In the genomic region with DNA sequence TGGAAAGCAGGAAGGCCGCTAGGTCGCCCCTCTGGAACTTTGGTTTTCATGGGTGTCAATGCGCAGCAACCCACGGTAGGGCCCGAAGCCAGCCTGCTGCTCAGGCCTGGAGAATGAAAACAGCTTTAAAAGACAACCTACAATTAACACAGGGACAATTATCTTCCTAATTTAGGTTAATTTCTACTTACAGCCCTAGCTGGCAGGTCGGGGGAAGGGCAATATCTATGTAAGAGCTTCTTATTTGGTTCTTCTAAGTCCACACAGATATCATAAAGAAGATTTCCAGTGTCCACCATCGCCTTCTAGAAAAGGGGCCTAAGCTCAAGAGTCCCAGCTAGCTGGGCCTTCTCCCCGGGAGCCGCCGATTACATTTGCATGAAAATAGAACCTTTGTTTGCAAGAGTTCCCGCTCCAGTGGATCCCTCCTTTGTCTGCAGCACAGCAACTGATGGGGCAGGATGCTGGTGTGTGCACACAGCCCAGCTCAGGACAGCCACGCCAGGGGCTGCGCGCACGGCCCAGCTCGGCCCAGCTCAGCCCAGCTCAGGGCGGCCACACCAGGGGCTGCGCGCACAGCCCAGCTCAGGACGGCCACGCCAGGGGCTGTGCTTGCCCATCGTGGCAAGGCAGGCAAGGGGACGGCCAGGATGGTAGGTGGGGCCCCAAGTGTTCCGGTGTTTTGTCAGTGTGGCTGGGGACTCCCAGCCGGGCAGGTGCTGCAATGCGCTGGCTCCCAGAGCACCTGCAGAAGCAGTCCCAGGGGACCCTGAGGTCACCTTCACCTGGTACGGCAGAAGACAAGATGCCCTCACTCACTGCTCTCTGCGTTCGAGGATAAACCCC, we compare ENCODE assay signal across 10 cellular contexts.
DNase-seq lines count a peak whose midpoint lies in the region; FAIRE-seq and TF ChIP-seq lines count a peak whose summit lies in the region.
"Had no signal": no experiment of that assay in that cellular context is flagged by ENCODE, and none has a peak within 500 bp of the region (broad histone marks: within the 10 kb centered on the region; RNA-seq: fewer than 3 reads in every experiment).

No MANE protein-coding gene starts in this region.

- H3K27me3 Mint-ChIP-seq in activated CD4-positive, alpha-beta T cell treated with anti-CD3 and anti-CD28 coated beads, Interleukin-2, amount 10 ng/mL, durations not matched to agents 7 days and 5 days: no peaks in the 10 kb centered on the region

- no peak for TF ChIP-seq EP300 in transverse colon (IDR thresholded peaks at IDR 0.05; ENCODE audit: low read depth)

- H3K4me1 ChIP-seq in transverse colon: peaks cover 33 to 91% (median 77%) of the 10 kb centered on the region in 4 donors
- peaks cover 15 to 22% of the 10 kb centered on the region in 2 donors for H3K4me1 ChIP-seq in kidney (ENCODE audit: control insufficient read depth in 1 of 2, insufficient read depth in 1 of 2, low read depth in 1 of 2, low read length in 2 of 2)

- H3K4me3 Mint-ChIP-seq in activated CD4-positive, alpha-beta T cell treated with anti-CD3 and anti-CD28 coated beads, Interleukin-2, amount 10 ng/mL, durations not matched to agents 7 days and 5 days: no peak overlapping the region
- H3K4me3 Mint-ChIP-seq: T-helper 1 cell treated with Interleukin-12 subunit alpha and Interleukin-12 subunit beta and Interleukin-4 antibody, amounts not matched to agents 30 μg/mL and 1 μg/mL, for 36 hours had no signal

- CTCF ChIA-PET in activated CD4-positive, alpha-beta T cell treated with anti-CD3 and anti-CD28 coated beads, Interleukin-2, amount 10 ng/mL, durations not matched to agents 7 days and 5 days (lab: Charles Lee): interaction anchor here (0.8 kb wide), 1 partner anchor 8 kb away, joined by 3 read pairs; no protein-coding TSS in a partner anchor

- no peaks in the 10 kb centered on the region for H3K9me3 Mint-ChIP-seq in activated CD4-positive, alpha-beta T cell treated with anti-CD3 and anti-CD28 coated beads, Interleukin-2, amount 10 ng/mL, durations not matched to agents 7 days and 5 days
- H3K9me3 Mint-ChIP-seq: T-helper 1 cell treated with Interleukin-12 subunit alpha and Interleukin-12 subunit beta and Interleukin-4 antibody, amounts not matched to agents 30 μg/mL and 1 μg/mL, for 36 hours had no signal

- H3K4me3 ChIP-seq in transverse colon (no peak overlapping the region), kidney (ENCODE audit: low read length in 2 of 2) (no peak overlapping the region)

- intact Hi-C loops in transverse colon (cut with DNase I; ENCODE audit: low total_unique reads): no loop called here
- intact Hi-C loops in kidney (cut with DNase I): no loop called here

- no peak overlapping the region for H3K9ac ChIP-seq in kidney (ENCODE audit: low read length in 2 of 2)

- no peaks in the 10 kb centered on the region for H3K9me3 ChIP-seq in transverse colon
- H3K9me3 ChIP-seq in kidney (ENCODE audit: control insufficient read depth in 1 of 2, low read length in 2 of 2): no peaks in the 10 kb centered on the region

- in situ Hi-C loops in transverse colon (cut with MboI; ENCODE audit: low pct_ligation_motif_present in 1 of 4, low pct_unique_long_range_greater_than_20kb in 1 of 4, low sequenced_read_pairs in 3 of 4): no loop called here

- DNase-seq in activated CD4-positive, alpha-beta T cell treated with anti-CD3 and anti-CD28 coated beads, Interleukin-2, amount 10 ng/mL, durations not matched to agents 7 days and 5 days: no peak
- no peak for DNase-seq in activated CD4-positive, alpha-beta T cell treated with anti-CD3 and anti-CD28 coated beads, Interleukin-2, amount 50 U/mL, for 48 hours
- DNase-seq in ecto neural progenitor cell (ENCODE audit: low spot score): peak; percentile 84
- peak; percentile 85 for DNase-seq in mesenteric fat pad (ENCODE audit: low spot score)
- peak; percentile 8 for DNase-seq in transverse colon
- no peak for DNase-seq in HT-29 (ENCODE audit: low spot score)
- no peak for DNase-seq in urothelium cell line (ENCODE audit: low spot score)
- no peak for DNase-seq in kidney
- DNase-seq: Karpas-422 had no signal

- FAIRE-seq in urothelium cell line (lab: Jason Lieb, UNC) (no peak), kidney (lab: Jason Lieb, UNC) (no peak)

- peaks cover 25% of the 10 kb centered on the region for H3K36me3 Mint-ChIP-seq in activated CD4-positive, alpha-beta T cell treated with anti-CD3 and anti-CD28 coated beads, Interleukin-2, amount 10 ng/mL, durations not matched to agents 7 days and 5 days (ENCODE audit: low read depth)

- TF ChIP-seq CTCF in transverse colon (IDR thresholded peaks at IDR 0.05) (no peak), kidney (IDR thresholded peaks at IDR 0.05; ENCODE audit: borderline replicate concordance, extremely low read depth, insufficient read depth) (no peak)

- POLR2A ChIA-PET in activated CD4-positive, alpha-beta T cell treated with anti-CD3 and anti-CD28 coated beads, Interleukin-2, amount 10 ng/mL, durations not matched to agents 7 days and 5 days (lab: Charles Lee): no interaction called here

- H3K4me1 Mint-ChIP-seq in activated CD4-positive, alpha-beta T cell treated with anti-CD3 and anti-CD28 coated beads, Interleukin-2, amount 10 ng/mL, durations not matched to agents 7 days and 5 days: peaks cover 90% of the 10 kb centered on the region

- H3K27me3 ChIP-seq in transverse colon: no peaks in the 10 kb centered on the region

- 55 to 84% methylated on average over 4 to 25 of the region's 29 CpGs for WGBS in transverse colon (ENCODE audit: low coverage in 1 of 2), 2 donors

- peak overlapping the region; percentile 31 for H3K27ac Mint-ChIP-seq in activated CD4-positive, alpha-beta T cell treated with anti-CD3 and anti-CD28 coated beads, Interleukin-2, amount 10 ng/mL, durations not matched to agents 7 days and 5 days

- H3K27ac ChIP-seq in transverse colon (peak overlapping the region; percentile 70 to 80 (median 75)), kidney (ENCODE audit: low read depth in 2 of 2, low read length in 2 of 2) (no peak overlapping the region)

- TF ChIP-seq POLR2A in transverse colon (IDR thresholded peaks at IDR 0.05): no peak

- H3K36me3 ChIP-seq in transverse colon: no peaks in the 10 kb centered on the region
- H3K36me3 ChIP-seq in kidney (ENCODE audit: control insufficient read depth in 1 of 2, insufficient read depth in 2 of 2, low read length in 2 of 2): no peaks in the 10 kb centered on the region

Comparison
In these comparisons a context has a peak if more than half of its experiments do, and no peak if none do; other contexts are left out.
1. DNase-seq: peak in ecto neural progenitor cell (single experiment), mesenteric fat pad (single experiment) and transverse colon (single experiment); none in activated CD4-positive, alpha-beta T cell treated with anti-CD3 and anti-CD28 coated beads, Interleukin-2, amount 10 ng/mL, durations not matched to agents 7 days and 5 days (single experiment), activated CD4-positive, alpha-beta T cell treated with anti-CD3 and anti-CD28 coated beads, Interleukin-2, amount 50 U/mL, for 48 hours (0 of 2), HT-29 (single experiment), urothelium cell line (single experiment) and kidney (single experiment).
2. H3K27ac ChIP-seq: peak in transverse colon (4 of 4); none in kidney (0 of 2).